In genomic region chr4:101345271-101345595, GRCh38 we compare ENCODE assay signal across 8 cellular contexts. TPM values are rescaled to one million over a fixed set of nuclear protein-coding genes. Genes with fewer than 3 reads are reported as not detected.
DNase-seq lines count a peak whose midpoint lies in the region; ATAC-seq, FAIRE-seq and TF ChIP-seq lines count a peak whose summit lies in the region.

No MANE protein-coding gene starts in this region.

- peaks cover 11% of the 10 kb centered on the region for H3K27me3 Mint-ChIP-seq in mesothelial cell of epicardium (ENCODE audit: low read depth)

- intact Hi-C loops in vagina (cut with DNase I), result loop anchor here (5.0 kb wide), 2 partner anchors 153 to 363 kb away; no protein-coding TSS in a partner anchor

- H3K36me3 ChIP-seq in vagina, result no peaks in the 10 kb centered on the region

- peak overlapping the region; percentile 88 to 92 for H3K4me3 ChIP-seq in vagina

- TF ChIP-seq CTCF in mesothelial cell of epicardium (IDR thresholded peaks at IDR 0.05; ENCODE audit: unreplicated experiment), result no peak
- no peak for TF ChIP-seq CTCF in vagina (IDR thresholded peaks at IDR 0.05)

- peaks cover 57% of the 10 kb centered on the region for H3K4me1 ChIP-seq in vagina

- DNase-seq in GM18507 (ENCODE audit: extremely low spot score, insufficient read length, low read depth) (no peak), caudate nucleus (lab: John Stamatoyannopoulos, UW) (peak in 16 of 61 donors; percentile 9 to 73 (median 49)), mesothelial cell of epicardium (ENCODE audit: low spot score in 2 of 2, unreplicated experiment in 2 of 2) (no peak), vagina (ENCODE audit: extremely low spot score in 2 of 2) (no peak), NCI-H2081 treated with DMSO at 0.1 percent for 48 hours (lab: John Stamatoyannopoulos, UW) (no peak), middle frontal gyrus (ENCODE audit: extremely low spot score, low spot score) (no peak)

- no peaks in the 10 kb centered on the region for H3K36me3 Mint-ChIP-seq in mesothelial cell of epicardium

- ATAC-seq in HG03139 (IDR thresholded peaks at IDR 0.05; ENCODE audit: unreplicated experiment), result no peak

- peak overlapping the region; percentile 95 for H3K4me3 Mint-ChIP-seq in mesothelial cell of epicardium

- no peaks in the 10 kb centered on the region for H3K27me3 ChIP-seq in vagina

- H3K27ac ChIP-seq in caudate nucleus (ENCODE audit: low read depth, low read length) (peak overlapping the region; percentile 92), vagina (peak overlapping the region; percentile 92)

- peaks cover 14% of the 10 kb centered on the region for H3K4me1 Mint-ChIP-seq in mesothelial cell of epicardium

- H3K9me3 Mint-ChIP-seq in mesothelial cell of epicardium, result no peaks in the 10 kb centered on the region

- H3K9me3 ChIP-seq in vagina, result no peaks in the 10 kb centered on the region

- H3K27ac Mint-ChIP-seq in mesothelial cell of epicardium, result no peak overlapping the region

- FAIRE-seq in GM18507 (lab: Jason Lieb, UNC), result peak; percentile 67

- no peak for TF ChIP-seq POLR2A in vagina (IDR thresholded peaks at IDR 0.05)

TF ChIP-seq in PFSK-1, 5 proteins besides CTCF, POLR2A, EP300 and RAD21:
- TF ChIP-seq TAF1 (IDR thresholded peaks at IDR 0.05; ENCODE audit: borderline replicate concordance, insufficient read depth, low read length) (no peak), SIN3A (IDR thresholded peaks at IDR 0.05; ENCODE audit: borderline replicate concordance, insufficient read depth, low read length) (0 out of 2 replicates have a peak, but pooled peaks have one; percentile 12)
TF ChIP-seq in PFSK-1: peak in this region for 1.

RNA-seq across cellular contexts. Expression of gene PPP3CA, which starts 2.1 kb away (rescaled TPM):
- polyA plus RNA-seq in PFSK-1 (2012; ENCODE audit: insufficient read length, low read depth), result 39.9 TPM
- 23.5 to 25.8 TPM (median 24.1 TPM) in 3 replicates for total RNA-seq in mesothelial cell of epicardium
- total RNA-seq in vagina, result 45.9 TPM
